Comparison of ENCODE assay signal across 11 cellular contexts in the genomic region with DNA sequence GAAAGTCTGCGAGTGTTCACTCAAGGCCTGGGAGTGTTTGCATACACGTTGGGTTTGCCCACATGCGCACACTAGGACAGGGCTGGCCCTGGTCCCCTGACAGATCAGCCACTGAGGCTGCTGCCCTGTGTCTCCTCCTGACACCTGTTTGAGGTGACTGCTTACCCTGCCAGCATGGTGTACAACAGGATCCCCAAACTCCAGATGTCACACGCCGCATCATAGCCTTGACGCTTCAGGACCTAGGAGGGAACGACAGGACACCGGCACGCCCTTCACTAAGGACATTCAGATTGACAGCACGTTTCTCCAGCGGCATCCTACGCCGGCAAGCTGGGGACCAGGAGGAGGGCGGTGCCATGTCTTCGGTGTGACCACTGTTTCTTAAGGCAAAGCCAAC. TPM values are rescaled to one million over a fixed set of nuclear protein-coding genes. Genes with fewer than 3 reads are reported as not detected.
DNase-seq lines count a peak whose midpoint lies in the region; ATAC-seq, FAIRE-seq and TF ChIP-seq lines count a peak whose summit lies in the region.
"Had no signal": no experiment of that assay in that cellular context is flagged by ENCODE, and none has a peak within 500 bp of the region (broad histone marks: within the 10 kb centered on the region; RNA-seq: fewer than 3 reads in every experiment).

No MANE protein-coding gene starts in this region.

- H3K27me3 Mint-ChIP-seq in T-helper 17 cell: no peaks in the 10 kb centered on the region

- H3K27me3 ChIP-seq in HepG2 (ENCODE audit: control insufficient read depth in 1 of 2, insufficient read depth in 2 of 2, low read length in 2 of 2) (peaks cover 4 to 41% of the 10 kb centered on the region in 2 experiments; a peak in 4 of 5 replicates), right lobe of liver (no peaks in the 10 kb centered on the region), prostate gland (replicated peaks; ENCODE audit: insufficient read depth) (no peaks in the 10 kb centered on the region)
- H3K27me3 ChIP-seq: stomach had no signal

- peak overlapping the region; percentile 60 for H3K4me3 Mint-ChIP-seq in T-helper 17 cell

- no peak overlapping the region for H3K9ac ChIP-seq in HepG2 (ENCODE audit: insufficient read depth, low read depth, low read length)

- intact Hi-C loops in HepG2 (cut with micrococcal nuclease; ENCODE audit: unreplicated experiment): no loop called here
- intact Hi-C loops in right lobe of liver (cut with DNase I): no loop called here
- intact Hi-C loops in prostate gland (cut with DNase I): no loop called here

- peak overlapping the region; percentile 89 for H3K27ac Mint-ChIP-seq in T-helper 17 cell
- H3K27ac Mint-ChIP-seq: activated T-helper 2 cell treated with anti-CD3 and anti-CD28 coated beads, Interferon-gamma antibody, Interleukin-2, Interleukin-4, amounts not matched to agents 10 μg/mL and 5 μg/mL and 100 μg/mL, durations not matched to agents 14 hours and 24 hours and 36 hours had no signal

- POLR2A ChIA-PET in HepG2 (lab: Yijun Ruan, JAX): no interaction called here

- no TSS peak for BruUV-seq in HepG2 (replicated peaks; lab: Mats Ljungman, UMichigan)

- H3K36me3 ChIP-seq in HepG2 (replicated peaks in 1 of 2; ENCODE audit: control insufficient read depth in 1 of 2, insufficient read depth in 2 of 2, low read length in 2 of 2): no peaks in the 10 kb centered on the region
- no peaks in the 10 kb centered on the region for H3K36me3 ChIP-seq in right lobe of liver
- no peaks in the 10 kb centered on the region for H3K36me3 ChIP-seq in prostate gland

- peaks cover 10% of the 10 kb centered on the region for H3K36me3 Mint-ChIP-seq in T-helper 17 cell (ENCODE audit: low read depth)

- FAIRE-seq in HepG2 (lab: Jason Lieb, UNC) (no peak), GM12891 (lab: Jason Lieb, UNC) (no peak)
- FAIRE-seq: RCC 7860 had no signal

- TF ChIP-seq EP300 in HepG2 (IDR thresholded peaks at IDR 0.05; ENCODE audit: low read depth in 2 of 2, low read length in 2 of 2): no peak
- no peak for TF ChIP-seq EP300 in HepG2 (CRISPR knock-in tag; IDR thresholded peaks at IDR 0.05; ENCODE audit: borderline replicate concordance)

- ATAC-seq in HepG2 (no peak; the same call in 2 of the 3 replicates), right lobe of liver (no peak), HG02840 (IDR thresholded peaks at IDR 0.05; ENCODE audit: low FRiP score, unreplicated experiment) (peak; percentile 14), T-helper 17 cell (no peak)

- in situ Hi-C loops in HepG2 (cut with HindIII; ENCODE audit: extremely low pct_ligation_motif_present, low pct_unique_long_range_greater_than_20kb) (no loop called here), ACHN (cut with HindIII; ENCODE audit: low pct_ligation_motif_present, low pct_unique_long_range_greater_than_20kb, low sequenced_read_pairs) (no loop called here)

- H3K9me3 ChIP-seq in HepG2 (ENCODE audit: low read length) (no peaks in the 10 kb centered on the region), right lobe of liver (no peaks in the 10 kb centered on the region), T-helper 17 cell (ENCODE audit: control insufficient read depth, low read length, poor library complexity, severe bottlenecking) (no peaks in the 10 kb centered on the region), prostate gland (no peaks in the 10 kb centered on the region)
- H3K9me3 ChIP-seq: stomach had no signal

- TF ChIP-seq CTCF in HepG2 (CRISPR knock-in tag; IDR thresholded peaks at IDR 0.05) (no peak), right lobe of liver (IDR thresholded peaks at IDR 0.05) (no peak), prostate gland (IDR thresholded peaks at IDR 0.05) (no peak)

- TF ChIP-seq RAD21 in HepG2 (CRISPR knock-in tag; IDR thresholded peaks at IDR 0.05): no peak

- H3K4me1 ChIP-seq in HepG2 (ENCODE audit: insufficient read depth, low read length) (peaks cover 21% of the 10 kb centered on the region), right lobe of liver (peaks cover 0 to 17% (median 0%) of the 10 kb centered on the region in 4 donors), prostate gland (replicated peaks) (no peaks in the 10 kb centered on the region)

- H3K79me2 ChIP-seq in HepG2 (ENCODE audit: insufficient read depth, low read length): no peaks in the 10 kb centered on the region

- no peak overlapping the region for H3K27ac ChIP-seq in HepG2 (ENCODE audit: extremely low read length, insufficient read depth, low read length)
- H3K27ac ChIP-seq in right lobe of liver: no peak overlapping the region
- no peak overlapping the region for H3K27ac ChIP-seq in prostate gland

- DNase-seq in HepG2 (ENCODE audit: low spot score): no peak
- DNase-seq in right lobe of liver: no peak
- DNase-seq in T-helper 17 cell: no peak
- no peak for DNase-seq in OCI-M1 (lab: John Stamatoyannopoulos, UW)
- no peak for DNase-seq in ACHN
- DNase-seq in GM12891 (ENCODE audit: insufficient read length, low spot score): no peak
- DNase-seq in prostate gland (ENCODE audit: low spot score): no peak
- DNase-seq: stomach had no signal

- CTCF ChIA-PET in HepG2 (lab: Yijun Ruan, JAX; ENCODE audit: low intra/inter-chr PET ratio, low total read pairs): no interaction called here

- H4K20me1 ChIP-seq in HepG2 (ENCODE audit: insufficient read depth, low read length): 0 out of 2 replicates have a peak, but pooled peaks cover 4% of the 10 kb centered on the region

- no peak for TF ChIP-seq POLR2A in HepG2 (IDR thresholded peaks at IDR 0.05; ENCODE audit: insufficient read depth in 1 of 2, low read depth in 2 of 2, low read length in 2 of 2)
- TF ChIP-seq POLR2A in right lobe of liver (IDR thresholded peaks at IDR 0.05): no peak
- no peak for TF ChIP-seq POLR2A in GM12891 (IDR thresholded peaks at IDR 0.05; ENCODE audit: low read depth, low read length)
- no peak for TF ChIP-seq POLR2A in prostate gland (IDR thresholded peaks at IDR 0.05)

- H3K4me3 ChIP-seq in HepG2 (replicated peaks in 1 of 3; ENCODE audit: insufficient read depth in 1 of 3, low read depth in 2 of 3, low read length in 3 of 3) (no peak overlapping the region), right lobe of liver (no peak overlapping the region), prostate gland (no peak overlapping the region)
- H3K4me3 ChIP-seq: stomach had no signal

- H3K4me2 ChIP-seq in HepG2 (ENCODE audit: low read depth, low read length): no peak overlapping the region

- H2AFZ ChIP-seq in HepG2 (ENCODE audit: low read length): no peak overlapping the region

- WGBS in HepG2 (ENCODE audit: low lambda C conversion rate): 83% methylated on average over 15 of the region's 15 CpGs
- no CpG with 5 or more reads among the region's 15 CpGs for WGBS in right lobe of liver (ENCODE audit: insufficient coverage, low coverage, low lambda C conversion rate, missing lambda C conversion rate)
- 91% methylated on average over 9 of the region's 15 CpGs for WGBS in prostate gland

- peaks cover 52% of the 10 kb centered on the region for H3K4me1 Mint-ChIP-seq in T-helper 17 cell

TF ChIP-seq in GM12891, 5 proteins besides CTCF, POLR2A, EP300 and RAD21:
- no peak for TF ChIP-seq PAX5 (IDR thresholded peaks at IDR 0.05; ENCODE audit: insufficient read depth, low read length, severe bottlenecking)
- no peak for TF ChIP-seq TAF1 (IDR thresholded peaks at IDR 0.05; ENCODE audit: low read depth, low read length)
- TF ChIP-seq SPI1 (IDR thresholded peaks at IDR 0.05; ENCODE audit: low read depth, low read length): no peak
- TF ChIP-seq POU2F2 (IDR thresholded peaks at IDR 0.05; ENCODE audit: low read depth, low read length): no peak
- no peak for TF ChIP-seq POLR2AphosphoS5 (IDR thresholded peaks at IDR 0.05; ENCODE audit: low read depth, low read length)

RNA-seq across cellular contexts. Expression of gene MPC1, which starts 37.0 kb away (rescaled TPM):
- 214 and 289 TPM in 2 replicates for total RNA-seq in HepG2 (2016; rRNA removed; fragmentation: Illumina TruSeq; extraction: Trizol)
- total RNA-seq in HepG2 (2016; cell fraction: cytosol; rRNA removed; fragmentation: Illumina TruSeq; extraction: Trizol; ENCODE audit: low read depth): 81.3 and 95.3 TPM in 2 replicates
- 218 and 286 TPM in 2 replicates for total RNA-seq in HepG2 (2016; cell fraction: insoluble cytoplasmic fraction; rRNA removed; fragmentation: Illumina TruSeq; extraction: Trizol)
- total RNA-seq in HepG2 (2016; cell fraction: membrane; rRNA removed; fragmentation: Illumina TruSeq; extraction: Trizol): 145 and 164 TPM in 2 replicates
- total RNA-seq in HepG2 (2016; cell fraction: nucleus; rRNA removed; fragmentation: Illumina TruSeq; extraction: Trizol): 93.1 and 102 TPM in 2 replicates
- 168 and 189 TPM in 2 replicates for polyA plus RNA-seq in HepG2 (2011; rRNA removed)
- 191 and 239 TPM in 2 replicates for polyA plus RNA-seq in HepG2 (2011; cell fraction: cytosol; rRNA removed)
- polyA plus RNA-seq in HepG2 (2011; cell fraction: nucleus; rRNA removed): 59.3 and 82.2 TPM in 2 replicates
- 136 and 137 TPM in 2 replicates for polyA plus RNA-seq in HepG2 (2012)
- 98.8 and 128 TPM in 2 replicates for polyA plus RNA-seq in HepG2 (2016; cell fraction: cytosol; fragmentation: Illumina TruSeq; extraction: Trizol; ENCODE audit: low read depth)
- polyA plus RNA-seq in HepG2 (2016; cell fraction: insoluble cytoplasmic fraction; fragmentation: Illumina TruSeq; extraction: Trizol; ENCODE audit: low read depth): 328 and 353 TPM in 2 replicates
- 150 and 186 TPM in 2 replicates for polyA plus RNA-seq in HepG2 (2016; cell fraction: membrane; fragmentation: Illumina TruSeq; extraction: Trizol; ENCODE audit: low read depth)
- polyA plus RNA-seq in HepG2 (2016; cell fraction: nucleus; fragmentation: Illumina TruSeq; extraction: Trizol; ENCODE audit: insufficient read depth, low read depth): 207 and 211 TPM in 2 replicates
- 5.6 and 40.9 TPM in 2 replicates for polyA minus RNA-seq in HepG2 (2011; rRNA and poly(A)+ RNA removed; ENCODE audit: low replicate concordance)
- 51.6 and 57.8 TPM in 2 replicates for polyA minus RNA-seq in HepG2 (2011; cell fraction: cytosol; rRNA and poly(A)+ RNA removed)
- polyA minus RNA-seq in HepG2 (2011; cell fraction: nucleus; rRNA and poly(A)+ RNA removed): 27.4 and 41.9 TPM in 2 replicates
- 100 to 1,000 TPM; 102 to 298 (median 180) TPM for total RNA-seq in right lobe of liver
- total RNA-seq in T-helper 17 cell: 10 to 100 TPM; 21.6 to 22.1 TPM
- 62.7 TPM for polyA plus RNA-seq in GM12891 (2012; ENCODE audit: low read depth, missing spikeins)
- total RNA-seq in prostate gland: 10 to 100 TPM; 25.3 to 58.9 TPM
